1 cellular context compared by ENCODE assay signal in the genomic region with DNA sequence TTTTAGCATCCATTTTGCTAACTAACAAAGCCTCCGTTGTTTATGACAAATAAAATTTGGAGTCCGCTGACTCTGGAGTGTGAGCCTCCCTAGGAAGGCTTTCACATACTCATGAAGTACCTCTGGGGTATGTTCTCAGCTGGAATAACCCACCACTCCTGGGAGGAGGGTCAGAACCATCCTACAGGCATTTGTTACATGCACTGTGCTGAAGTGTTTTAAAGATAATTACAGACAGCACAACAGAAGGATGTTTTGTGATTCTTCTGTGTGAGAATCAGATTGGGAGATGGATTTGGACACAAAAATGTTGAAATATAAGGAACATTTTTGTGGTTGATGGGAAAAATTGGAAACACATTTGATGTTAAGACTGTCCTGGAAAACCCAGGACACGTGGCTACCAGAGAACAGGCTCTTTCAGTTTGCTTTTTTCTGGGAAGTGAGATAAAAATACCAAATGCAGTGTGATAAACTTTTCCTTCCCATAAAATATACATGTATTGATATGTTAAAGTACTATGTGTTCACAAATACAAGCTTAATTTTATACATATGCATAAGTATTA.
TF ChIP-seq lines count a peak whose summit lies in the region.

No MANE protein-coding gene starts in this region.

TF ChIP-seq in SK-N-SH treated with all-trans-retinoic acid at 6 μM for 48 hours, 23 proteins besides CTCF, POLR2A, EP300 and RAD21 (continued from another document):
- TF ChIP-seq, protein P1, sequence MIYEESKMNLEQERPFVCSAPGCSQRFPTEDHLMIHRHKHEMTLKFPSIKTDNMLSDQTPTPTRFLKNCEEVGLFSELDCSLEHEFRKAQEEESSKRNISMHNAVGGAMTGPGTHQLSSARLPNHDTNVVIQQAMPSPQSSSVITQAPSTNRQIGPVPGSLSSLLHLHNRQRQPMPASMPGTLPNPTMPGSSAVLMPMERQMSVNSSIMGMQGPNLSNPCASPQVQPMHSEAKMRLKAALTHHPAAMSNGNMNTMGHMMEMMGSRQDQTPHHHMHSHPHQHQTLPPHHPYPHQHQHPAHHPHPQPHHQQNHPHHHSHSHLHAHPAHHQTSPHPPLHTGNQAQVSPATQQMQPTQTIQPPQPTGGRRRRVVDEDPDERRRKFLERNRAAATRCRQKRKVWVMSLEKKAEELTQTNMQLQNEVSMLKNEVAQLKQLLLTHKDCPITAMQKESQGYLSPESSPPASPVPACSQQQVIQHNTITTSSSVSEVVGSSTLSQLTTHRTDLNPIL (CRISPR knock-in tag; IDR thresholded peaks at IDR 0.05; ENCODE audit: low read depth), result no peak
- TF ChIP-seq RARB (CRISPR knock-in tag; IDR thresholded peaks at IDR 0.05) (no peak), ZFP30 (CRISPR knock-in tag; IDR thresholded peaks at IDR 0.05) (no peak), ZFP3 (CRISPR knock-in tag; IDR thresholded peaks at IDR 0.05) (no peak), CSDC2 (CRISPR knock-in tag; IDR thresholded peaks at IDR 0.05) (no peak), GLIS3 (CRISPR knock-in tag; IDR thresholded peaks at IDR 0.05) (no peak)
